1 cellular context compared by ENCODE assay signal in genomic region chr11:846496-847098, GRCh38.
TF ChIP-seq lines count a peak whose summit lies in the region.

No MANE protein-coding gene starts in this region.

TF ChIP-seq in K562, 482 proteins besides CTCF, POLR2A, EP300 and RAD21:
- peak; percentile 48; the same call in 1 of the 2 replicates for TF ChIP-seq ZNF282 (CRISPR knock-in tag; IDR thresholded peaks at IDR 0.05)
- TF ChIP-seq, protein P1, sequence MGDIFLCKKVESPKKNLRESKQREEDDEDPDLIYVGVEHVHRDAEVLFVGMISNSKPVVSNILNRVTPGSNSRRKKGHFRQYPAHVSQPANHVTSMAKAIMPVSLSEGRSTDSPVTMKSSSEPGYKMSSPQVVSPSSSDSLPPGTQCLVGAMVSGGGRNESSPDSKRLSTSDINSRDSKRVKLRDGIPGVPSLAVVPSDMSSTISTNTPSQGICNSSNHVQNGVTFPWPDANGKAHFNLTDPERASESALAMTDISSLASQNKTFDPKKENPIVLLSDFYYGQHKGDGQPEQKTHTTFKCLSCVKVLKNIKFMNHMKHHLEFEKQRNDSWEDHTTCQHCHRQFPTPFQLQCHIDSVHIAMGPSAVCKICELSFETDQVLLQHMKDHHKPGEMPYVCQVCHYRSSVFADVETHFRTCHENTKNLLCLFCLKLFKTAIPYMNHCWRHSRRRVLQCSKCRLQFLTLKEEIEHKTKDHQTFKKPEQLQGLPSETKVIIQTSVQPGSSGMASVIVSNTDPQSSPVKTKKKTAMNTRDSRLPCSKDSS (IDR thresholded peaks at IDR 0.05; ENCODE audit: low read depth, partially characterized antibody): no peak
